Comparison of ENCODE assay signal across 13 cellular contexts in the genomic region with DNA sequence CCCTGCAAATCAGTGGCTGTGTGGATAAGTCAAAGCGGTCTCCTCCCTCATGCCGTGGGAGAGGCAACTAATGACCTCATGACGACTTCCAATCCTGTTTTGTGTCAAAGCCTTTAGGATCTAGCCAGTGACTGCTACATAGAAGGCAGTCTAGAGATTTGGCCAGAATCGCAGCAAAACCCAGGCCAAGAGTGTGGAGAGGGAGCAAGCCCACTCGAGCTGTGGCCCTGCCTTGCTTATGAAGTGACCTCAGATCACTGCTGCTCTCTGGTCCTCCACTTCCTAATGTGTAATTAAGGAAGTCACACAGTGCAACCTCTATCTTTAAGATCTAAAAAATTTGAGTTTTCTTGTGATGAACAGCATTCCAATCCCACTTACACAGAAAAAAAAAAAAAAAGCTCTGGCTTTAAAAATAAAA.
DNase-seq lines count a peak whose midpoint lies in the region; ATAC-seq and TF ChIP-seq lines count a peak whose summit lies in the region.
"Had no signal": no experiment of that assay in that cellular context is flagged by ENCODE, and none has a peak within 500 bp of the region (broad histone marks: within the 10 kb centered on the region; RNA-seq: fewer than 3 reads in every experiment).

No MANE protein-coding gene starts in this region.

- DNase-seq in H9 (no peak), mesendoderm (no peak), suprapubic skin (ENCODE audit: low spot score in 2 of 2) (no peak), mesenteric fat pad (ENCODE audit: low spot score) (no peak), DMS79 treated with DMSO at 0.1 percent for 48 hours (lab: John Stamatoyannopoulos, UW) (no peak), NCI-H1694 treated with DMSO at 0.1 percent for 48 hours (lab: John Stamatoyannopoulos, UW) (no peak)
- DNase-seq in effector memory CD8-positive, alpha-beta T cell: no peak
- DNase-seq: activated gamma-delta T cell; DMS153; effector CD4-positive, alpha-beta T cell; MV-4-11; NCI-H526 treated with DMSO at 0.1 percent for 48 hours; stimulated activated CD4-positive, alpha-beta T cell treated with anti-CD3 and anti-CD28 coated beads, Interleukin-4, amount 100 ng/mL, for 24 hours had no signal

- H3K79me1 ChIP-seq in H9 (ENCODE audit: insufficient read depth, low read depth, low read length, poor library complexity, severe bottlenecking) (no peaks in the 10 kb centered on the region), mesendoderm (ENCODE audit: low read length) (no peaks in the 10 kb centered on the region)

- no peak overlapping the region for H2BK20ac ChIP-seq in H9 (ENCODE audit: low read depth, low read length, poor library complexity, severe bottlenecking)

- H3K4me1 Mint-ChIP-seq in H9: peaks cover 14 to 15% of the 10 kb centered on the region in 2 experiments
- peaks cover 31 to 50% of the 10 kb centered on the region in 2 donors for H3K4me1 Mint-ChIP-seq in effector memory CD8-positive, alpha-beta T cell (ENCODE audit: low read depth in 2 of 2)

- H4K8ac ChIP-seq in H9 (replicated peaks; ENCODE audit: insufficient read length, low read depth, low read length) (no peak overlapping the region), mesendoderm (ENCODE audit: low read depth, low read length) (no peak overlapping the region)

- H2BK120ac ChIP-seq in H9 (ENCODE audit: low read depth, low read length, poor library complexity, severe bottlenecking): no peak overlapping the region
- no peak overlapping the region for H2BK120ac ChIP-seq in mesendoderm (ENCODE audit: low read depth, low read length)

- no peak overlapping the region for H2BK12ac ChIP-seq in H9 (ENCODE audit: insufficient read length, low read depth, low read length)

- TF ChIP-seq CTCF in H9 (conservative IDR thresholded peaks at IDR 0.05): no peak
- TF ChIP-seq CTCF in suprapubic skin (IDR thresholded peaks at IDR 0.05): no peak

- no peak for TF ChIP-seq POLR2A in suprapubic skin (IDR thresholded peaks at IDR 0.05)

- H3K4me2 ChIP-seq in H9 (ENCODE audit: insufficient read depth, insufficient read length, low read length): no peak overlapping the region
- H3K4me2 ChIP-seq in mesendoderm (ENCODE audit: low read length): no peak overlapping the region

- H3K27me3 ChIP-seq in H9 (ENCODE audit: insufficient read depth, low read length) (no peaks in the 10 kb centered on the region), mesendoderm (ENCODE audit: insufficient read depth, low read length, poor library complexity) (no peaks in the 10 kb centered on the region), suprapubic skin (no peaks in the 10 kb centered on the region)

- H3K4me3 Mint-ChIP-seq in H9: no peak overlapping the region
- peak overlapping the region; percentile 41 to 68 for H3K4me3 Mint-ChIP-seq in effector memory CD8-positive, alpha-beta T cell

- H2BK15ac ChIP-seq in H9 (ENCODE audit: low read depth, low read length): no peak overlapping the region
- no peak overlapping the region for H2BK15ac ChIP-seq in mesendoderm (replicated peaks; ENCODE audit: low read depth)

- H3K9me3 ChIP-seq in H9 (ENCODE audit: control insufficient read depth, low read depth, low read length) (no peaks in the 10 kb centered on the region), suprapubic skin (no peaks in the 10 kb centered on the region)

- H3T11ph ChIP-seq in H9 (ENCODE audit: low read length): no peak overlapping the region

- no peak for TF ChIP-seq EP300 in suprapubic skin (IDR thresholded peaks at IDR 0.05)

- H4K91ac ChIP-seq in H9 (ENCODE audit: insufficient read length, low read depth, low read length): no peak overlapping the region

- H3K9me3 Mint-ChIP-seq in H9: no peaks in the 10 kb centered on the region
- H3K9me3 Mint-ChIP-seq in effector memory CD8-positive, alpha-beta T cell: peaks cover 0 to 3% of the 10 kb centered on the region in 2 donors

- H3K56ac ChIP-seq in H9 (ENCODE audit: insufficient read length, low read depth, low read length) (no peak overlapping the region), mesendoderm (ENCODE audit: low read length) (peak overlapping the region; percentile 50)

- H3K4me3 ChIP-seq in mesendoderm (ENCODE audit: low read length) (no peak overlapping the region), suprapubic skin (no peak overlapping the region)

- WGBS in H9 (ENCODE audit: extremely low coverage, insufficient read length, low lambda C conversion rate): no CpG with 5 or more reads among the region's 5 CpGs
- WGBS in mesendoderm (ENCODE audit: extremely low coverage, insufficient coverage, low lambda C conversion rate): no CpG with 5 or more reads among the region's 5 CpGs
- WGBS in suprapubic skin: 73% methylated on average over 5 of the region's 5 CpGs

- H3K79me2 ChIP-seq in H9 (ENCODE audit: insufficient read depth, low read length): no peaks in the 10 kb centered on the region
- no peaks in the 10 kb centered on the region for H3K79me2 ChIP-seq in mesendoderm (ENCODE audit: control insufficient read depth, insufficient read depth, low read length)

- H3K23ac ChIP-seq in H9 (ENCODE audit: insufficient read length, low read depth, low read length) (no peak overlapping the region), mesendoderm (ENCODE audit: low read length) (no peak overlapping the region)

- H4K20me1 ChIP-seq in H9 (ENCODE audit: control insufficient read depth, insufficient read depth, insufficient read length): no peaks in the 10 kb centered on the region

- H3K36me3 Mint-ChIP-seq in H9 (ENCODE audit: insufficient read depth in 1 of 3, low read depth in 3 of 3): no peaks in the 10 kb centered on the region
- peaks cover 4% of the 10 kb centered on the region for H3K36me3 Mint-ChIP-seq in effector memory CD8-positive, alpha-beta T cell (ENCODE audit: insufficient read depth)

- peaks cover 8% of the 10 kb centered on the region; the same call in 1 of the 2 replicates for H3K4me1 ChIP-seq in H9 (ENCODE audit: insufficient read depth, low read length)
- peaks cover 6% of the 10 kb centered on the region for H3K4me1 ChIP-seq in mesendoderm (ENCODE audit: control insufficient read depth, low read depth, low read length)
- peaks cover 23% of the 10 kb centered on the region for H3K4me1 ChIP-seq in suprapubic skin

- H4K5ac ChIP-seq in H9 (ENCODE audit: insufficient read length, low read depth, low read length) (no peak overlapping the region), mesendoderm (ENCODE audit: low read length) (no peak overlapping the region)

- H3K27me3 Mint-ChIP-seq in H9 (ENCODE audit: low read depth): no peaks in the 10 kb centered on the region
- H3K27me3 Mint-ChIP-seq in effector memory CD8-positive, alpha-beta T cell: no peaks in the 10 kb centered on the region

- H3K27ac Mint-ChIP-seq in H9: no peak overlapping the region; a peak in 1 of 7 replicates
- H3K27ac Mint-ChIP-seq in effector memory CD8-positive, alpha-beta T cell: peak overlapping the region; percentile 90 to 95

- no peak overlapping the region for H3K27ac ChIP-seq in H9 (ENCODE audit: insufficient read length, low read depth, low read length)
- H3K27ac ChIP-seq in mesendoderm (ENCODE audit: low read depth, low read length): no peak overlapping the region
- H3K27ac ChIP-seq in suprapubic skin: peak overlapping the region; percentile 46

- H3K9ac ChIP-seq in H9 (ENCODE audit: extremely low read depth, insufficient read length, low read length): no peak overlapping the region
- H3K9ac ChIP-seq in mesendoderm (ENCODE audit: low read length): no peak overlapping the region

- no peak overlapping the region for H2BK5ac ChIP-seq in H9 (ENCODE audit: insufficient read length, low read length)
- H2BK5ac ChIP-seq in mesendoderm (ENCODE audit: low read length): peak overlapping the region; percentile 62

- H3K36me3 ChIP-seq in mesendoderm (ENCODE audit: control insufficient read depth, insufficient read depth, low read length) (no peaks in the 10 kb centered on the region), suprapubic skin (no peaks in the 10 kb centered on the region)

- no peak overlapping the region for H3K14ac ChIP-seq in H9 (ENCODE audit: insufficient read depth, low read length)

- no peak overlapping the region for H2AK5ac ChIP-seq in H9 (ENCODE audit: insufficient read length, low read length)
- H2AK5ac ChIP-seq in mesendoderm (ENCODE audit: low read length): no peak overlapping the region

- no peaks in the 10 kb centered on the region for H3K23me2 ChIP-seq in H9 (ENCODE audit: insufficient read length, low read depth, low read length, poor library complexity, severe bottlenecking)

- peak overlapping the region; percentile 48 for H3K18ac ChIP-seq in H9 (ENCODE audit: insufficient read length, low read depth, low read length)
- peak overlapping the region; percentile 2 for H3K18ac ChIP-seq in mesendoderm (ENCODE audit: low read length)

- H3K4ac ChIP-seq in H9 (ENCODE audit: low read depth, low read length): no peak overlapping the region
- no peak overlapping the region for H3K4ac ChIP-seq in mesendoderm (ENCODE audit: low read depth, low read length)

- ATAC-seq in effector memory CD8-positive, alpha-beta T cell (replicated peaks): no peak

- no peak overlapping the region for H2AFZ ChIP-seq in H9 (ENCODE audit: low read length)

Comparison
In these comparisons a context has a peak if more than half of its experiments do, and no peak if none do; other contexts are left out.
1. H3K27ac Mint-ChIP-seq: peak in effector memory CD8-positive, alpha-beta T cell (2 of 2); none in H9 (0 of 3).
2. H3K4me3 Mint-ChIP-seq: peak in effector memory CD8-positive, alpha-beta T cell (2 of 2); none in H9 (0 of 2).